32 cellular contexts compared by ENCODE assay signal in genomic region chr6:53680489-53680888, GRCh38.
"Had no signal": no experiment of that assay in that cellular context is flagged by ENCODE, and none has a peak within 500 bp of the region (broad histone marks: within the 10 kb centered on the region; RNA-seq: fewer than 3 reads in every experiment).

No MANE protein-coding gene starts in this region.

- H3K9me3 ChIP-seq: adrenal gland, ascending aorta had no signal

- FAIRE-seq: bronchial epithelial cell, TTC549 had no signal

- H3K4me1 ChIP-seq: adrenal gland, ascending aorta had no signal

- H3K36me3 ChIP-seq: adrenal gland, ascending aorta, cardiac muscle cell had no signal

- DNase-seq: activated B cell treated with CpG ODN at 0.5 μM for 24 hours; activated CD4-positive, alpha-beta memory T cell treated with anti-CD3 and anti-CD28 coated beads for 36 hours; activated CD4-positive, alpha-beta T cell treated with anti-CD3 and anti-CD28 coated beads for 4 hours; activated CD4-positive, alpha-beta T cell treated with anti-CD3 and anti-CD28 coated beads, Interleukin-2, amount 10 ng/mL, durations not matched to agents 24 days and 14 days; activated CD4-positive, alpha-beta T cell treated with anti-CD3 and anti-CD28 coated beads, Interleukin-2, amount 50 U/mL, for 1 hour; activated CD4-positive, alpha-beta T cell treated with anti-CD3 and anti-CD28 coated beads, Interleukin-2, amount 50 U/mL, for 4 hours; activated CD4-positive, CD25-positive, alpha-beta regulatory T cell treated with anti-CD3 and anti-CD28 coated beads, Interleukin-2, amount 50 U/mL, for 72 hours; activated CD8-positive, alpha-beta memory T cell treated with anti-CD3 and anti-CD28 coated beads, Interleukin-2, amount 50 U/mL, for 4 hours; activated CD8-positive, alpha-beta T cell treated with anti-CD3 and anti-CD28 coated beads for 36 hours; activated effector memory CD4-positive, alpha-beta T cell treated with anti-CD3 and anti-CD28 coated beads, Interleukin-2, amount 50 U/mL, for 16 hours; activated gamma-delta T cell treated with Interleukin-2 at 50 U/mL for 16 hours; activated naive CD4-positive, alpha-beta T cell; activated naive CD4-positive, alpha-beta T cell treated with anti-CD3 and anti-CD28 coated beads for 36 hours; activated naive CD4-positive, alpha-beta T cell treated with anti-CD3 and anti-CD28 coated beads, Interleukin-2, amount 50 U/mL, for 16 hours; activated naive CD8-positive, alpha-beta T cell treated with anti-CD3 and anti-CD28 coated beads for 36 hours; activated T-cell treated with anti-CD3 and anti-CD28 coated beads for 4 hours; activated T-cell treated with anti-CD3 and anti-CD28 coated beads, Interleukin-2, amount 50 U/mL, for 1 hour; activated T-cell treated with anti-CD3 and anti-CD28 coated beads, Interleukin-2, amount 50 U/mL, for 4 hours; activated T-cell treated with anti-CD3 and anti-CD28 coated beads, Interleukin-2, amount 50 U/mL, for 72 hours; adrenal gland; amniotic stem cell; caudate nucleus; cerebellar nuclear complex; T-helper 2 cell; T-helper 9 cell had no signal

- H3K27ac ChIP-seq: adrenal gland, ascending aorta, cardiac muscle cell, VCaP had no signal

- H3K27me3 ChIP-seq: adrenal gland, ascending aorta, cardiac muscle cell had no signal

- ATAC-seq: activated CD8-positive, alpha-beta T cell treated with anti-CD3 and anti-CD28 coated beads for 36 hours; activated naive CD4-positive, alpha-beta T cell treated with anti-CD3 and anti-CD28 coated beads, Interleukin-2, amount 50 U/mL, for 72 hours; activated T-cell treated with anti-CD3 and anti-CD28 coated beads, Interleukin-2, amount 50 U/mL, for 4 hours; activated T-cell treated with anti-CD3 and anti-CD28 coated beads, Interleukin-2, amount 50 U/mL, for 72 hours; activated T-helper 17 cell treated with anti-CD3 and anti-CD28 coated beads, Interleukin-2, amount 50 U/mL, for 72 hours had no signal

- H3K4me3 ChIP-seq: adrenal gland, ascending aorta, cardiac muscle cell had no signal
